Comparison of ENCODE assay signal across 1 cellular context in the genomic region with DNA sequence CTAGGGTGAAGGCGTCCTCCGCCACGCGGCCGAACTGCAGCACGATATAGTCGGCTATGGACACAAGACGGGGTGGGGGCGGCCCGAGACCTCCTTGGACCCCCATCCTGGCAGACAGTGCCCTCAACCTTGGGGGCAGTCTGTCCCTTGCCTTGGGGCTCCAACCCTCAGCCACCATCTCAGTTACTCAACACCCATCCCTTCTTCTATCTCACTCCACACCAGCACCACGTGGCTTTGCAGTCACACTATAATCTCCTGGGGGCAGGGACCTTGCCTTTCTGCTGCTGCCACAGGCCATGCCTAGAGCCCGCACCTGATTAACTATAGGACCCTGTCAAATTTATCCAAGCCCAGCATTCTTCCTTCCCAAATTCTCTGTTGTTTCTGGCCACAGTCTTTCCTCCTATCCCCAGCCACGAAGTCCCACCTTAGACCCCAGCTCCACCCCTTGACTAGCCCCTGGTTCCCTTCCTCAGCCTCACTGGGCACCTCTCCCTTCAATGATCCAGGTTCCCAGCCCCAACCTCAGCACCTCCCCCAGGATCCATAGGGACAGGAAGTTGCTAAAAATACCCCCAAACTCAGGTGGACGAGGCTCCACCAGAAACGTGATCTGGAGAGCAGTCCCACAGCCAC.
A peak's percentile ranks its signal among the peaks of the same experiment; 100 is the strongest.
TF ChIP-seq lines count a peak whose summit lies in the region.

No MANE protein-coding gene starts in this region.

TF ChIP-seq in K562, 482 proteins besides CTCF, POLR2A, EP300 and RAD21 (continued from another document and continues in another):
- TF ChIP-seq, protein P1, sequence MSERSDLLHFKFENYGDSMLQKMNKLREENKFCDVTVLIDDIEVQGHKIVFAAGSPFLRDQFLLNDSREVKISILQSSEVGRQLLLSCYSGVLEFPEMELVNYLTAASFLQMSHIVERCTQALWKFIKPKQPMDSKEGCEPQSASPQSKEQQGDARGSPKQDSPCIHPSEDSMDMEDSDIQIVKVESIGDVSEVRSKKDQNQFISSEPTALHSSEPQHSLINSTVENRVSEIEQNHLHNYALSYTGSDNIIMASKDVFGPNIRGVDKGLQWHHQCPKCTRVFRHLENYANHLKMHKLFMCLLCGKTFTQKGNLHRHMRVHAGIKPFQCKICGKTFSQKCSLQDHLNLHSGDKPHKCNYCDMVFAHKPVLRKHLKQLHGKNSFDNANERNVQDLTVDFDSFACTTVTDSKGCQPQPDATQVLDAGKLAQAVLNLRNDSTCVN (CRISPR knock-in tag; IDR thresholded peaks at IDR 0.05), result no peak
- TF ChIP-seq, protein P2, sequence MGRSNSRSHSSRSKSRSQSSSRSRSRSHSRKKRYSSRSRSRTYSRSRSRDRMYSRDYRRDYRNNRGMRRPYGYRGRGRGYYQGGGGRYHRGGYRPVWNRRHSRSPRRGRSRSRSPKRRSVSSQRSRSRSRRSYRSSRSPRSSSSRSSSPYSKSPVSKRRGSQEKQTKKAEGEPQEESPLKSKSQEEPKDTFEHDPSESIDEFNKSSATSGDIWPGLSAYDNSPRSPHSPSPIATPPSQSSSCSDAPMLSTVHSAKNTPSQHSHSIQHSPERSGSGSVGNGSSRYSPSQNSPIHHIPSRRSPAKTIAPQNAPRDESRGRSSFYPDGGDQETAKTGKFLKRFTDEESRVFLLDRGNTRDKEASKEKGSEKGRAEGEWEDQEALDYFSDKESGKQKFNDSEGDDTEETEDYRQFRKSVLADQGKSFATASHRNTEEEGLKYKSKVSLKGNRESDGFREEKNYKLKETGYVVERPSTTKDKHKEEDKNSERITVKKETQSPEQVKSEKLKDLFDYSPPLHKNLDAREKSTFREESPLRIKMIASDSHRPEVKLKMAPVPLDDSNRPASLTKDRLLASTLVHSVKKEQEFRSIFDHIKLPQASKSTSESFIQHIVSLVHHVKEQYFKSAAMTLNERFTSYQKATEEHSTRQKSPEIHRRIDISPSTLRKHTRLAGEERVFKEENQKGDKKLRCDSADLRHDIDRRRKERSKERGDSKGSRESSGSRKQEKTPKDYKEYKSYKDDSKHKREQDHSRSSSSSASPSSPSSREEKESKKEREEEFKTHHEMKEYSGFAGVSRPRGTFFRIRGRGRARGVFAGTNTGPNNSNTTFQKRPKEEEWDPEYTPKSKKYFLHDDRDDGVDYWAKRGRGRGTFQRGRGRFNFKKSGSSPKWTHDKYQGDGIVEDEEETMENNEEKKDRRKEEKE (IDR thresholded peaks at IDR 0.05; ENCODE audit: borderline replicate concordance in 1 of 2, control insufficient read depth in 1 of 2, low read depth in 2 of 2, low read length in 1 of 2), result no peak
- no peak for TF ChIP-seq MED1 (CRISPR knock-in tag; IDR thresholded peaks at IDR 0.05; ENCODE audit: borderline replicate concordance)
- no peak for TF ChIP-seq HCFC1 (IDR thresholded peaks at IDR 0.05; ENCODE audit: low read depth, low read length)
- TF ChIP-seq SAP30 (IDR thresholded peaks at IDR 0.05; ENCODE audit: borderline replicate concordance, insufficient read depth, low read depth, low read length, poor library complexity, severe bottlenecking), result peak; percentile 45
- TF ChIP-seq, protein P3, sequence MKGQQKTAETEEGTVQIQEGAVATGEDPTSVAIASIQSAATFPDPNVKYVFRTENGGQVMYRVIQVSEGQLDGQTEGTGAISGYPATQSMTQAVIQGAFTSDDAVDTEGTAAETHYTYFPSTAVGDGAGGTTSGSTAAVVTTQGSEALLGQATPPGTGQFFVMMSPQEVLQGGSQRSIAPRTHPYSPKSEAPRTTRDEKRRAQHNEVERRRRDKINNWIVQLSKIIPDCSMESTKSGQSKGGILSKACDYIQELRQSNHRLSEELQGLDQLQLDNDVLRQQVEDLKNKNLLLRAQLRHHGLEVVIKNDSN (CRISPR knock-in tag; IDR thresholded peaks at IDR 0.05), result peak; percentile 92
- no peak for TF ChIP-seq NR1H2 (CRISPR knock-in tag; IDR thresholded peaks at IDR 0.05)
- TF ChIP-seq ETV6 (IDR thresholded peaks at IDR 0.05; ENCODE audit: borderline replicate concordance in 1 of 2, low read depth in 2 of 2, low read length in 1 of 2), result no peak
- no peak for TF ChIP-seq ETV6 (CRISPR knock-in tag; IDR thresholded peaks at IDR 0.05; ENCODE audit: borderline replicate concordance)
- TF ChIP-seq TRIM28 (IDR thresholded peaks at IDR 0.05), result no peak
- no peak for TF ChIP-seq ARNT (IDR thresholded peaks at IDR 0.05)
- TF ChIP-seq, protein P4, sequence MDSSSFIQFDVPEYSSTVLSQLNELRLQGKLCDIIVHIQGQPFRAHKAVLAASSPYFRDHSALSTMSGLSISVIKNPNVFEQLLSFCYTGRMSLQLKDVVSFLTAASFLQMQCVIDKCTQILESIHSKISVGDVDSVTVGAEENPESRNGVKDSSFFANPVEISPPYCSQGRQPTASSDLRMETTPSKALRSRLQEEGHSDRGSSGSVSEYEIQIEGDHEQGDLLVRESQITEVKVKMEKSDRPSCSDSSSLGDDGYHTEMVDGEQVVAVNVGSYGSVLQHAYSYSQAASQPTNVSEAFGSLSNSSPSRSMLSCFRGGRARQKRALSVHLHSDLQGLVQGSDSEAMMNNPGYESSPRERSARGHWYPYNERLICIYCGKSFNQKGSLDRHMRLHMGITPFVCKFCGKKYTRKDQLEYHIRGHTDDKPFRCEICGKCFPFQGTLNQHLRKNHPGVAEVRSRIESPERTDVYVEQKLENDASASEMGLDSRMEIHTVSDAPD (CRISPR knock-in tag; IDR thresholded peaks at IDR 0.05), result no peak
- TF ChIP-seq SAFB (IDR thresholded peaks at IDR 0.05; ENCODE audit: borderline replicate concordance, low read depth, low read length), result no peak
- no peak for TF ChIP-seq RBM39 (optimal IDR thresholded peaks at IDR 0.05; ENCODE audit: low read depth, low read length)
- TF ChIP-seq, protein P5, sequence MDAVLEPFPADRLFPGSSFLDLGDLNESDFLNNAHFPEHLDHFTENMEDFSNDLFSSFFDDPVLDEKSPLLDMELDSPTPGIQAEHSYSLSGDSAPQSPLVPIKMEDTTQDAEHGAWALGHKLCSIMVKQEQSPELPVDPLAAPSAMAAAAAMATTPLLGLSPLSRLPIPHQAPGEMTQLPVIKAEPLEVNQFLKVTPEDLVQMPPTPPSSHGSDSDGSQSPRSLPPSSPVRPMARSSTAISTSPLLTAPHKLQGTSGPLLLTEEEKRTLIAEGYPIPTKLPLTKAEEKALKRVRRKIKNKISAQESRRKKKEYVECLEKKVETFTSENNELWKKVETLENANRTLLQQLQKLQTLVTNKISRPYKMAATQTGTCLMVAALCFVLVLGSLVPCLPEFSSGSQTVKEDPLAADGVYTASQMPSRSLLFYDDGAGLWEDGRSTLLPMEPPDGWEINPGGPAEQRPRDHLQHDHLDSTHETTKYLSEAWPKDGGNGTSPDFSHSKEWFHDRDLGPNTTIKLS (IDR thresholded peaks at IDR 0.05; ENCODE audit: borderline replicate concordance, low read depth), result peak; percentile 47; the same call in 1 of the 2 replicates
- no peak for TF ChIP-seq DMBX1 (CRISPR knock-in tag; IDR thresholded peaks at IDR 0.05; ENCODE audit: borderline replicate concordance)
- TF ChIP-seq BCL6 (CRISPR knock-in tag; IDR thresholded peaks at IDR 0.05), result no peak
- TF ChIP-seq, protein P6, sequence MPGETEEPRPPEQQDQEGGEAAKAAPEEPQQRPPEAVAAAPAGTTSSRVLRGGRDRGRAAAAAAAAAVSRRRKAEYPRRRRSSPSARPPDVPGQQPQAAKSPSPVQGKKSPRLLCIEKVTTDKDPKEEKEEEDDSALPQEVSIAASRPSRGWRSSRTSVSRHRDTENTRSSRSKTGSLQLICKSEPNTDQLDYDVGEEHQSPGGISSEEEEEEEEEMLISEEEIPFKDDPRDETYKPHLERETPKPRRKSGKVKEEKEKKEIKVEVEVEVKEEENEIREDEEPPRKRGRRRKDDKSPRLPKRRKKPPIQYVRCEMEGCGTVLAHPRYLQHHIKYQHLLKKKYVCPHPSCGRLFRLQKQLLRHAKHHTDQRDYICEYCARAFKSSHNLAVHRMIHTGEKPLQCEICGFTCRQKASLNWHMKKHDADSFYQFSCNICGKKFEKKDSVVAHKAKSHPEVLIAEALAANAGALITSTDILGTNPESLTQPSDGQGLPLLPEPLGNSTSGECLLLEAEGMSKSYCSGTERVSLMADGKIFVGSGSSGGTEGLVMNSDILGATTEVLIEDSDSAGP (CRISPR knock-in tag; IDR thresholded peaks at IDR 0.05), result peak; percentile 55; the same call in 1 of the 2 replicates
- no peak for TF ChIP-seq ZKSCAN8 (CRISPR knock-in tag; IDR thresholded peaks at IDR 0.05)
- TF ChIP-seq ZNF316 (IDR thresholded peaks at IDR 0.05), result no peak
- no peak for TF ChIP-seq HIVEP1 (CRISPR knock-in tag; IDR thresholded peaks at IDR 0.05)
- TF ChIP-seq, protein P7, sequence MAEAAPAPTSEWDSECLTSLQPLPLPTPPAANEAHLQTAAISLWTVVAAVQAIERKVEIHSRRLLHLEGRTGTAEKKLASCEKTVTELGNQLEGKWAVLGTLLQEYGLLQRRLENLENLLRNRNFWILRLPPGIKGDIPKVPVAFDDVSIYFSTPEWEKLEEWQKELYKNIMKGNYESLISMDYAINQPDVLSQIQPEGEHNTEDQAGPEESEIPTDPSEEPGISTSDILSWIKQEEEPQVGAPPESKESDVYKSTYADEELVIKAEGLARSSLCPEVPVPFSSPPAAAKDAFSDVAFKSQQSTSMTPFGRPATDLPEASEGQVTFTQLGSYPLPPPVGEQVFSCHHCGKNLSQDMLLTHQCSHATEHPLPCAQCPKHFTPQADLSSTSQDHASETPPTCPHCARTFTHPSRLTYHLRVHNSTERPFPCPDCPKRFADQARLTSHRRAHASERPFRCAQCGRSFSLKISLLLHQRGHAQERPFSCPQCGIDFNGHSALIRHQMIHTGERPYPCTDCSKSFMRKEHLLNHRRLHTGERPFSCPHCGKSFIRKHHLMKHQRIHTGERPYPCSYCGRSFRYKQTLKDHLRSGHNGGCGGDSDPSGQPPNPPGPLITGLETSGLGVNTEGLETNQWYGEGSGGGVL (CRISPR knock-in tag; IDR thresholded peaks at IDR 0.05), result no peak
- no peak for TF ChIP-seq TRIM24 (IDR thresholded peaks at IDR 0.05)
- TF ChIP-seq ZNF3 (CRISPR knock-in tag; IDR thresholded peaks at IDR 0.05), result no peak
- TF ChIP-seq BRD9 (IDR thresholded peaks at IDR 0.05; ENCODE audit: low read depth, partially characterized antibody), result no peak
- TF ChIP-seq, protein P8, sequence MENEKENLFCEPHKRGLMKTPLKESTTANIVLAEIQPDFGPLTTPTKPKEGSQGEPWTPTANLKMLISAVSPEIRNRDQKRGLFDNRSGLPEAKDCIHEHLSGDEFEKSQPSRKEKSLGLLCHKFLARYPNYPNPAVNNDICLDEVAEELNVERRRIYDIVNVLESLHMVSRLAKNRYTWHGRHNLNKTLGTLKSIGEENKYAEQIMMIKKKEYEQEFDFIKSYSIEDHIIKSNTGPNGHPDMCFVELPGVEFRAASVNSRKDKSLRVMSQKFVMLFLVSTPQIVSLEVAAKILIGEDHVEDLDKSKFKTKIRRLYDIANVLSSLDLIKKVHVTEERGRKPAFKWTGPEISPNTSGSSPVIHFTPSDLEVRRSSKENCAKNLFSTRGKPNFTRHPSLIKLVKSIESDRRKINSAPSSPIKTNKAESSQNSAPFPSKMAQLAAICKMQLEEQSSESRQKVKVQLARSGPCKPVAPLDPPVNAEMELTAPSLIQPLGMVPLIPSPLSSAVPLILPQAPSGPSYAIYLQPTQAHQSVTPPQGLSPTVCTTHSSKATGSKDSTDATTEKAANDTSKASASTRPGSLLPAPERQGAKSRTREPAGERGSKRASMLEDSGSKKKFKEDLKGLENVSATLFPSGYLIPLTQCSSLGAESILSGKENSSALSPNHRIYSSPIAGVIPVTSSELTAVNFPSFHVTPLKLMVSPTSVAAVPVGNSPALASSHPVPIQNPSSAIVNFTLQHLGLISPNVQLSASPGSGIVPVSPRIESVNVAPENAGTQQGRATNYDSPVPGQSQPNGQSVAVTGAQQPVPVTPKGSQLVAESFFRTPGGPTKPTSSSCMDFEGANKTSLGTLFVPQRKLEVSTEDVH (IDR thresholded peaks at IDR 0.05; ENCODE audit: low read depth, partially characterized antibody), result no peak
- peak; percentile 89 for TF ChIP-seq MYC (IDR thresholded peaks at IDR 0.05; ENCODE audit: low read depth, low read length)
- 0 out of 2 replicates have a peak, but pooled peaks have one; percentile 31 for TF ChIP-seq MYC (CRISPR knock-in tag; IDR thresholded peaks at IDR 0.05; ENCODE audit: borderline replicate concordance, low read depth)
- no peak; the same call in 1 of the 2 replicates for TF ChIP-seq GABPB1 (CRISPR knock-in tag; IDR thresholded peaks at IDR 0.05)
- no peak for TF ChIP-seq SRF (CRISPR knock-in tag; IDR thresholded peaks at IDR 0.05)
- TF ChIP-seq PHB2 (IDR thresholded peaks at IDR 0.05; ENCODE audit: low read depth), result no peak
- no peak for TF ChIP-seq CHD1 (IDR thresholded peaks at IDR 0.05; ENCODE audit: low read length)
